ENCODE assay signal across 25 cellular contexts in genomic region chr6:169439710-169440109, GRCh38.
"Had no signal": no experiment of that assay in that cellular context is flagged by ENCODE, and none has a peak within 500 bp of the region (broad histone marks: within the 10 kb centered on the region; RNA-seq: fewer than 3 reads in every experiment).

No MANE protein-coding gene starts in this region.

- H3K27me3 Mint-ChIP-seq: progenitor cell of endocrine pancreas had no signal

- H3K4me1 Mint-ChIP-seq: mesothelial cell of epicardium; naive B cell; natural killer cell; nephron progenitor cell; neural progenitor cell; stimulated activated effector memory CD8-positive, alpha-beta T cell treated with anti-CD3 and anti-CD28 coated beads, Interleukin-12 subunit alpha, Interleukin-12 subunit beta, amount 100 ng/mL, for 72 hours had no signal

- H3K36me3 ChIP-seq: left ventricle myocardium inferior, neural progenitor cell, neutrophil, right atrium auricular region, right lobe of liver, spleen, suprapubic skin, thoracic aorta, tibial artery, upper lobe of right lung had no signal

- FAIRE-seq: urothelium cell line had no signal

- H3K27ac ChIP-seq: left ventricle myocardium inferior, neural progenitor cell, neutrophil, right atrium auricular region, right lobe of liver, spleen, suprapubic skin, thoracic aorta, tibial artery, upper lobe of right lung had no signal

- H3K9ac ChIP-seq: neural progenitor cell had no signal

- H2AFZ ChIP-seq: neural progenitor cell had no signal

- H3K9me3 ChIP-seq: right atrium auricular region, right lobe of liver, thoracic aorta, upper lobe of right lung had no signal

- H3K4me1 ChIP-seq: left ventricle myocardium inferior, neural progenitor cell, right atrium auricular region, right lobe of liver, spleen, suprapubic skin, upper lobe of right lung had no signal

- H3K36me3 Mint-ChIP-seq: mesothelial cell of epicardium; naive B cell; natural killer cell; stimulated activated effector memory CD8-positive, alpha-beta T cell treated with anti-CD3 and anti-CD28 coated beads, Interleukin-12 subunit alpha, Interleukin-12 subunit beta, amount 100 ng/mL, for 72 hours had no signal

- H3K4me3 Mint-ChIP-seq: mesothelial cell of epicardium; naive B cell; natural killer cell; nephron progenitor cell; neural progenitor cell; stimulated activated effector memory CD8-positive, alpha-beta T cell treated with anti-CD3 and anti-CD28 coated beads, Interleukin-12 subunit alpha, Interleukin-12 subunit beta, amount 100 ng/mL, for 72 hours; stimulated activated naive CD8-positive, alpha-beta T cell treated with anti-CD3 and anti-CD28 coated beads, Interleukin-15, Interleukin-2, amounts not matched to agents 100 ng/mL and 50 ng/mL, for 24 hours had no signal

- H3K27ac Mint-ChIP-seq: mesothelial cell of epicardium; naive B cell; natural killer cell; nephron progenitor cell; neural progenitor cell; progenitor cell of endocrine pancreas; stimulated activated effector memory CD8-positive, alpha-beta T cell treated with anti-CD3 and anti-CD28 coated beads, Interleukin-12 subunit alpha, Interleukin-12 subunit beta, amount 100 ng/mL, for 72 hours; stimulated activated naive CD8-positive, alpha-beta T cell treated with anti-CD3 and anti-CD28 coated beads, Interleukin-15, Interleukin-2, amounts not matched to agents 100 ng/mL and 50 ng/mL, for 24 hours had no signal

- ATAC-seq: natural killer cell; right lobe of liver; stimulated activated effector memory CD8-positive, alpha-beta T cell treated with anti-CD3 and anti-CD28 coated beads, Interleukin-12 subunit alpha, Interleukin-12 subunit beta, amount 100 ng/mL, for 72 hours; upper lobe of right lung had no signal

- DNase-seq: hippocampal formation; left ventricle myocardium inferior; mesendoderm; naive B cell; natural killer cell; nephron progenitor cell; occipital lobe; right lobe of liver; spleen; stimulated activated CD4-positive, alpha-beta T cell treated with anti-CD3 and anti-CD28 coated beads, Interleukin-4, amount 100 ng/mL, for 24 hours; stimulated activated naive CD4-positive, alpha-beta T cell; tibial artery; trophoblast cell; upper lobe of right lung had no signal

- H3K4me3 ChIP-seq: left ventricle myocardium inferior, lung, neural progenitor cell, right atrium auricular region, right lobe of liver, spleen, suprapubic skin, thoracic aorta, tibial artery, upper lobe of right lung had no signal

- H3K9me3 Mint-ChIP-seq: natural killer cell; stimulated activated effector memory CD8-positive, alpha-beta T cell treated with anti-CD3 and anti-CD28 coated beads, Interleukin-12 subunit alpha, Interleukin-12 subunit beta, amount 100 ng/mL, for 72 hours had no signal

- H3K4me2 ChIP-seq: neural progenitor cell had no signal

- H3K27me3 ChIP-seq: neural progenitor cell, neutrophil, right atrium auricular region, right lobe of liver, spleen, suprapubic skin, tibial artery, upper lobe of right lung had no signal
